In the genomic region with DNA sequence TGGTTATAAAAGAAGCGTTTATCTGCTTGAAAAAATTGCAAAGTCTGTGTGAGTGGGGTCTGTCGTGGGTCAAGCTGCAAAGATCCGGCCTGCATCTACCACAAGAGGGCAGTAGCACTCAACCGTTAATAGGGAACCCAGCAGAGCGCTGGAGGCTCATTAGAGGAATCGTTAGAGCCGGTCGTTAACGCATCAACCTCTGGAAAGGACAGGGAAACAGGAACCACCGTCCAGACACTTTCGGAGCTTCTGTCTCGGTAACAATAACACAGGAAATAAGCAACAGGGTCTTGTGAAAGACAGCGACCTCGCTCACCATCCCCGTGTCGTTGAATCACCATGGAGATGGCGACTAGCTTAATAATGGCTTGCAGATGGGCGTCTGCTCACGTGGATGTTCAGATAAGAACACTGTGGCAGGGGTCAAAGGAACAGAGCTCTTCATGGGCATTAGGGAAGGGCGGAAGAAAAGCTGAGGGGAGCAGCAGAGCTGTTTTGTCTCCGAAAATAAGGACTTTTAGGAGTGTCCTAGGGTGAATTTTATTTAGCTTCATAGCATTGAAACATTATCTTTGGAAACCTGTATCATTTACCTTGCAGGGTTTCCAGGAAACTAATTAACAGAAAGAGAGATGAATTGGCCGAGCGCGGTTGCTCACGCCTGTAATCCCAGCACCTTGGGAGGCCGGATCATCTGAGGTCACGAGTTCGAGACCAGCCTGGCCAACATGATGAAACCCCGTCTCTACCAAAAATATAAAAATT, we compare ENCODE assay signal across 8 cellular contexts. TPM values are rescaled to one million over a fixed set of nuclear protein-coding genes. Genes with fewer than 3 reads are reported as not detected.
A peak's percentile ranks its signal among the peaks of the same experiment; 100 is the strongest.
DNase-seq lines count a peak whose midpoint lies in the region; ATAC-seq, FAIRE-seq and TF ChIP-seq lines count a peak whose summit lies in the region.

No MANE protein-coding gene starts in this region.

- peak; percentile 88 to 90 (median 90) for TF ChIP-seq CTCF in keratinocyte (optimal IDR thresholded peaks at IDR 0.05 in 1 of 3, IDR thresholded peaks at IDR 0.05 in 1 of 3, conservative IDR thresholded peaks at IDR 0.05 in 1 of 3; ENCODE audit: extremely low read depth in 1 of 3, insufficient read depth in 2 of 3, low read length in 3 of 3)

- no peak overlapping the region for H3K27ac ChIP-seq in keratinocyte (ENCODE audit: control insufficient read depth, insufficient read depth, low read length)

- no peaks in the 10 kb centered on the region for H4K20me1 ChIP-seq in keratinocyte (ENCODE audit: control insufficient read depth, extremely low read depth, insufficient read depth, low read length)

- ATAC-seq in HG02798 (IDR thresholded peaks at IDR 0.05; ENCODE audit: poor library complexity, unreplicated experiment) (peak; percentile 67), HG02759 (IDR thresholded peaks at IDR 0.05; ENCODE audit: unreplicated experiment) (no peak)

- H3K27me3 ChIP-seq in keratinocyte (ENCODE audit: control insufficient read depth, extremely low read depth, insufficient read depth, low read length): peaks cover 8% of the 10 kb centered on the region

- H3K9me3 ChIP-seq in keratinocyte (ENCODE audit: control insufficient read depth, low read depth, low read length): no peaks in the 10 kb centered on the region

- DNase-seq in DMS 273 (lab: John Stamatoyannopoulos, UW; ENCODE audit: unreplicated experiment) (peak; percentile 92), NCI-H345 (lab: John Stamatoyannopoulos, UW) (peak; percentile 86), cerebellum (ENCODE audit: low spot score) (peak; percentile 74), keratinocyte (ENCODE audit: low read depth, low spot score) (no peak)
- peak; percentile 28 to 51 (median 38) for DNase-seq in activated CD4-positive, CD25-positive, alpha-beta regulatory T cell (lab: John Stamatoyannopoulos, UW)
- peak; percentile 39 to 42 for DNase-seq in stimulated activated CD4-positive, alpha-beta T cell treated with anti-CD3 and anti-CD28 coated beads, Interleukin-15, amount 100 ng/mL, for 1 hour (ENCODE audit: low read depth in 1 of 2, low spot score in 1 of 2)

- peak; percentile 89 for FAIRE-seq in keratinocyte (lab: Jason Lieb, UNC)

- H3K9me1 ChIP-seq in keratinocyte (ENCODE audit: control insufficient read depth, extremely low read depth, insufficient read depth, low read length): no peaks in the 10 kb centered on the region

- no peak overlapping the region for H3K9ac ChIP-seq in keratinocyte (ENCODE audit: control insufficient read depth, extremely low read depth, insufficient read depth, low read length)

- H3K4me1 ChIP-seq in keratinocyte (ENCODE audit: control insufficient read depth, extremely low read depth, insufficient read depth, low read length): peaks cover 4% of the 10 kb centered on the region

- peak overlapping the region; percentile 93 for H3K4me2 ChIP-seq in keratinocyte (ENCODE audit: control insufficient read depth, extremely low read depth, insufficient read depth, low read depth, low read length)

- H3K4me3 ChIP-seq in keratinocyte (ENCODE audit: control insufficient read depth in 2 of 3, extremely low read depth in 1 of 3, insufficient read depth in 2 of 3, low read depth in 1 of 3, low read length in 3 of 3): peak overlapping the region; percentile 18 to 73 (median 36)

- H3K36me3 ChIP-seq in keratinocyte (ENCODE audit: control insufficient read depth in 2 of 2, extremely low read depth in 1 of 2, insufficient read depth in 2 of 2, low read length in 2 of 2): no peaks in the 10 kb centered on the region

- dilution Hi-C loops in keratinocyte (cut with MboI; ENCODE audit: extremely low pct_ligation_motif_present, low sequenced_read_pairs): no loop called here

- H3K79me2 ChIP-seq in keratinocyte (ENCODE audit: control insufficient read depth, insufficient read depth, low read length): no peaks in the 10 kb centered on the region

- H2AFZ ChIP-seq in keratinocyte (ENCODE audit: control insufficient read depth, low read length): peak overlapping the region; percentile 83

RNA-seq across cellular contexts. Expression of gene NSRP1, which starts 11.9 kb away (rescaled TPM):
- total RNA-seq in cerebellum: 17.1 TPM
- polyA plus RNA-seq in keratinocyte: 9.0 to 12.7 TPM (median 10.1 TPM) in 3 replicates
- polyA plus RNA-seq in keratinocyte (2011; ENCODE audit: low read depth): 101 TPM
- polyA plus RNA-seq in keratinocyte (2011; cell fraction: cytosol; rRNA removed): 10.5 and 13.6 TPM in 2 replicates
- polyA plus RNA-seq in keratinocyte (2011; cell fraction: nucleus; rRNA removed): 19.0 and 21.3 TPM in 2 replicates
- polyA plus RNA-seq in keratinocyte (2012; ENCODE audit: low replicate concordance): 25.5 and 27.5 TPM in 2 replicates
- 0.82 to 8.0 TPM (median 6.3 TPM) in 3 replicates for polyA minus RNA-seq in keratinocyte
- polyA minus RNA-seq in keratinocyte (2011; cell fraction: cytosol; rRNA and poly(A)+ RNA removed): 3.8 TPM
- 9.0 and 15.6 TPM in 2 replicates for polyA minus RNA-seq in keratinocyte (2011; cell fraction: nucleus; rRNA and poly(A)+ RNA removed)
